In genomic region chr16:75550211-75550662, GRCh38 we compare ENCODE assay signal across 9 cellular contexts. TPM values are rescaled to one million over a fixed set of nuclear protein-coding genes. Genes with fewer than 3 reads are reported as not detected.
DNase-seq lines count a peak whose midpoint lies in the region; ATAC-seq, FAIRE-seq and TF ChIP-seq lines count a peak whose summit lies in the region.
"Had no signal": no experiment of that assay in that cellular context is flagged by ENCODE, and none has a peak within 500 bp of the region (broad histone marks: within the 10 kb centered on the region; RNA-seq: fewer than 3 reads in every experiment).

No MANE protein-coding gene starts in this region.

- H3K27me3 ChIP-seq in K562 (ENCODE audit: control insufficient read depth in 2 of 2, insufficient read depth in 2 of 2, low read length in 2 of 2) (no peaks in the 10 kb centered on the region), stomach (no peaks in the 10 kb centered on the region)

- H3K27ac ChIP-seq in K562 (ENCODE audit: extremely low read depth, low read depth, low read length): no peak overlapping the region
- H3K27ac ChIP-seq in stomach: peak overlapping the region in 2 of 5 donors; percentile 2 to 30
- H3K27ac ChIP-seq: KMS-11 had no signal

- H3K36me3 ChIP-seq in K562 (ENCODE audit: control insufficient read depth, insufficient read depth, low read length): no peaks in the 10 kb centered on the region; the same call in 2 of the 3 replicates
- no peaks in the 10 kb centered on the region for H3K36me3 ChIP-seq in stomach

- 90% methylated on average over 7 of the region's 7 CpGs for WGBS in K562 (ENCODE audit: insufficient coverage, low coverage, missing lambda C conversion rate)
- WGBS in stomach, 5 donors: 67 to 86% (median 79%) methylated on average over 7 of the region's 7 CpGs

- no peaks in the 10 kb centered on the region for H3K9me1 ChIP-seq in K562 (ENCODE audit: control insufficient read depth, insufficient read depth, low read length)

- in situ Hi-C loops in ACHN (cut with HindIII; ENCODE audit: low pct_ligation_motif_present, low pct_unique_long_range_greater_than_20kb, low sequenced_read_pairs) (no loop called here), K562 (cut with MboI) (no loop called here)

- no peaks in the 10 kb centered on the region for H3K9me3 ChIP-seq in K562 (replicated peaks; ENCODE audit: control insufficient read depth, insufficient read depth, low read depth, low read length)
- H3K9me3 ChIP-seq in stomach: no peaks in the 10 kb centered on the region

- no peak overlapping the region for H3K4me2 ChIP-seq in K562 (ENCODE audit: insufficient read depth, low read length)
- H3K4me2 ChIP-seq: KMS-11 had no signal

- BruUV-seq in K562 (replicated peaks; lab: Mats Ljungman, UMichigan): no TSS peak

- no peak for FAIRE-seq in K562 (lab: Jason Lieb, UNC)

- peak; percentile 75 for TF ChIP-seq CTCF in GM12872 (IDR thresholded peaks at IDR 0.05; ENCODE audit: insufficient read depth, low read depth, low read length)
- peak; percentile 79 for TF ChIP-seq CTCF in NB4 (IDR thresholded peaks at IDR 0.05; ENCODE audit: low read depth, low read length)
- TF ChIP-seq CTCF in K562 (IDR thresholded peaks at IDR 0.05 in 2 of 3, conservative IDR thresholded peaks at IDR 0.05 in 1 of 3; ENCODE audit: insufficient read depth in 2 of 3, low read depth in 1 of 3, low read length in 3 of 3): peak; percentile 38 to 55 (median 54); a peak in 4 of 6 replicates
- TF ChIP-seq CTCF in stomach (IDR thresholded peaks at IDR 0.05): peak in 1 of 7 experiments; percentile 30

- CTCF ChIA-PET in K562 (lab: Yijun Ruan, JAX; ENCODE audit: low intra/inter-chr PET ratio): no interaction called here

- no peak for TF ChIP-seq POLR2A in NB4 (IDR thresholded peaks at IDR 0.05; ENCODE audit: extremely low read depth, insufficient read length)
- no peak for TF ChIP-seq POLR2A in K562 (conservative IDR thresholded peaks at IDR 0.05)
- no peak for TF ChIP-seq POLR2A in stomach (IDR thresholded peaks at IDR 0.05)

- H3K4me1 ChIP-seq in K562 (replicated peaks in 1 of 2; ENCODE audit: control insufficient read depth in 2 of 2, insufficient read depth in 2 of 2, low read length in 2 of 2): 0 out of 5 replicates have a peak, but pooled peaks cover 0 to 6% of the 10 kb centered on the region in 2 experiments
- peaks cover 7 to 11% (median 8%) of the 10 kb centered on the region in 4 donors for H3K4me1 ChIP-seq in stomach

- H2AFZ ChIP-seq in K562 (ENCODE audit: low read depth, low read length): no peak overlapping the region

- H4K20me1 ChIP-seq in K562 (replicated peaks; ENCODE audit: control insufficient read depth, insufficient read depth, low read length): no peaks in the 10 kb centered on the region

- peak; percentile 73 for DNase-seq in ACHN
- DNase-seq in NB4 (ENCODE audit: low read depth): peak; percentile 79
- DNase-seq in K562 (ENCODE audit: extremely low read depth in 1 of 4, low spot score in 3 of 4): no peak
- DNase-seq in iPS-NIHi7 (ENCODE audit: extremely low spot score): peak; percentile 86
- peak; percentile 31 for DNase-seq in stomach
- DNase-seq in activated effector memory CD4-positive, alpha-beta T cell treated with Interleukin-2 at 50 U/mL for 16 hours: no peak

- no peak overlapping the region for H3K9ac ChIP-seq in K562 (ENCODE audit: insufficient read depth in 1 of 2, low read depth in 2 of 2, low read length in 2 of 2)
- H3K9ac ChIP-seq: KMS-11 had no signal

- ATAC-seq in HG02571 (IDR thresholded peaks at IDR 0.05; ENCODE audit: unreplicated experiment) (peak; percentile 66), K562 (peak; percentile 43; the same call in 2 of the 3 replicates)

- H3K4me3 ChIP-seq in NB4 (ENCODE audit: low read depth, low read length) (no peak overlapping the region), K562 (no peak overlapping the region), stomach (no peak overlapping the region)

- POLR2A ChIA-PET in K562 (lab: Yijun Ruan, JAX): interaction anchor here (0.7 kb wide), 1 partner anchor 96 kb away, joined by 3 read pairs; no protein-coding TSS in a partner anchor

- TF ChIP-seq EP300 in K562 (IDR thresholded peaks at IDR 0.05; ENCODE audit: low read length) (no peak), stomach (IDR thresholded peaks at IDR 0.05) (no peak)

- intact Hi-C loops in K562 (cut with micrococcal nuclease) (no loop called here), stomach (cut with DNase I; ENCODE audit: low total_unique reads) (no loop called here)

- peaks cover 11% of the 10 kb centered on the region; the same call in 1 of the 3 replicates for H3K79me2 ChIP-seq in K562 (ENCODE audit: control insufficient read depth, insufficient read depth, low read length)

- TF ChIP-seq RAD21 in K562 (CRISPR knock-in tag; conservative IDR thresholded peaks at IDR 0.05 in 1 of 2, IDR thresholded peaks at IDR 0.05 in 1 of 2): peak in 1 of 2 experiments; percentile 24; a peak in 1 of 4 replicates

RNA-seq across cellular contexts. Expression of gene TMEM231, which starts 5.8 kb away (rescaled TPM):
- total RNA-seq in K562 (2011; cell fraction: chromatin; rRNA removed; ENCODE audit: low replicate concordance): 31.6 and 45.2 TPM in 2 replicates
- total RNA-seq in K562 (2011; cell fraction: nucleolus; rRNA removed): 32.4 and 38.0 TPM in 2 replicates
- 45.1 and 54.6 TPM in 2 replicates for total RNA-seq in K562 (2011; cell fraction: nucleoplasm; rRNA removed)
- total RNA-seq in K562 (2014; rRNA removed): 9.0 and 13.0 TPM in 2 replicates
- 7.6 and 9.1 TPM in 2 replicates for total RNA-seq in K562 (2014; rRNA removed; fragmentation: Illumina TruSeq; extraction: Trizol)
- 6.8 and 7.2 TPM in 2 replicates for total RNA-seq in K562 (2015; rRNA removed; fragmentation: Illumina TruSeq; extraction: Trizol)
- total RNA-seq in K562 (2021): 12.6 and 13.9 TPM in 2 replicates
- 27.6 and 30.2 TPM in 2 replicates for polyA plus RNA-seq in K562 (2011; rRNA removed)
- 70.9 and 80.2 TPM in 2 replicates for polyA plus RNA-seq in K562 (2011; cell fraction: cytosol; rRNA removed)
- polyA plus RNA-seq in K562 (2011; cell fraction: nucleus; rRNA removed): 37.7 and 43.4 TPM in 2 replicates
- 10.1 and 12.8 TPM in 2 replicates for polyA plus RNA-seq in K562 (2012)
- 15.6 and 17.0 TPM in 2 replicates for polyA plus RNA-seq in K562 (2014; fragmentation: Illumina TruSeq; extraction: Trizol)
- polyA plus RNA-seq in K562 (2014; fragmentation: Nextera tagmentation; extraction: Ambion mirVana): 1 to 10 TPM; 1.6 to 2.8 TPM
- 10.9 and 13.0 TPM in 2 replicates for polyA plus RNA-seq in K562 (2014; rRNA removed)
- polyA minus RNA-seq in K562 (2011; rRNA and poly(A)+ RNA removed): 29.7 and 48.7 TPM in 2 replicates
- 18.2 and 21.3 TPM in 2 replicates for polyA minus RNA-seq in K562 (2011; cell fraction: cytosol; rRNA and poly(A)+ RNA removed)
- polyA minus RNA-seq in K562 (2011; cell fraction: nucleus; rRNA and poly(A)+ RNA removed): 16.7 and 17.2 TPM in 2 replicates
- total RNA-seq in stomach: 10 to 100 TPM in 2 of 5 donors, 1 to 10 TPM in 2, not detected in 1; 4.6 to 14.1 (median 11.2) TPM
- polyA plus RNA-seq in stomach: 1 to 10 TPM; 1.1 to 2.9 (median 1.5) TPM

RNA-seq across cellular contexts. Expression of gene CHST5, which starts 14.3 kb away (rescaled TPM):
- 0.48 and 0.88 TPM in 2 replicates for total RNA-seq in K562 (2011; cell fraction: chromatin; rRNA removed; ENCODE audit: low replicate concordance)
- total RNA-seq in K562 (2011; cell fraction: nucleolus; rRNA removed): 0.26 and 0.50 TPM in 2 replicates
- total RNA-seq in K562 (2011; cell fraction: nucleoplasm; rRNA removed): 0.59 and 0.76 TPM in 2 replicates
- total RNA-seq in K562 (2014; rRNA removed): not detected in 2 replicates
- not detected in 2 replicates for total RNA-seq in K562 (2014; rRNA removed; fragmentation: Illumina TruSeq; extraction: Trizol)
- 0.07 TPM in 1 of 2 replicates, not detected in the other for total RNA-seq in K562 (2015; rRNA removed; fragmentation: Illumina TruSeq; extraction: Trizol)
- total RNA-seq in K562 (2021): 0.18 and 0.20 TPM in 2 replicates
- polyA plus RNA-seq in K562 (2011; rRNA removed): 0.06 and 0.09 TPM in 2 replicates
- polyA plus RNA-seq in K562 (2011; cell fraction: cytosol; rRNA removed): 0.03 and 0.19 TPM in 2 replicates
- 0.34 and 0.58 TPM in 2 replicates for polyA plus RNA-seq in K562 (2011; cell fraction: nucleus; rRNA removed)
- polyA plus RNA-seq in K562 (2012): not detected in 2 replicates
- polyA plus RNA-seq in K562 (2014; fragmentation: Illumina TruSeq; extraction: Trizol): 0.40 TPM in 1 of 2 replicates, not detected in the other
- not detected for polyA plus RNA-seq in K562 (2014; fragmentation: Nextera tagmentation; extraction: Ambion mirVana)
- 0.05 and 0.21 TPM in 2 replicates for polyA plus RNA-seq in K562 (2014; rRNA removed)
- 0.07 and 0.09 TPM in 2 replicates for polyA minus RNA-seq in K562 (2011; rRNA and poly(A)+ RNA removed)
- polyA minus RNA-seq in K562 (2011; cell fraction: cytosol; rRNA and poly(A)+ RNA removed): not detected in 2 replicates
- polyA minus RNA-seq in K562 (2011; cell fraction: nucleus; rRNA and poly(A)+ RNA removed): 0.22 TPM in 1 of 2 replicates, not detected in the other
- total RNA-seq in stomach: 10 to 100 TPM in 1 of 5 donors, 1 to 10 TPM in 3, not detected in 1; 1.1 to 23.2 (median 3.0) TPM
- under 1 TPM in 1 of 3 donors, not detected in 2; 0.05 TPM for polyA plus RNA-seq in stomach

RNA-seq across cellular contexts. Expression of gene GABARAPL2, which starts 15.9 kb away (rescaled TPM):
- total RNA-seq in K562 (2011; cell fraction: chromatin; rRNA removed; ENCODE audit: low replicate concordance): 39.7 and 43.4 TPM in 2 replicates
- 27.6 and 28.0 TPM in 2 replicates for total RNA-seq in K562 (2011; cell fraction: nucleolus; rRNA removed)
- total RNA-seq in K562 (2011; cell fraction: nucleoplasm; rRNA removed): 46.8 and 63.5 TPM in 2 replicates
- total RNA-seq in K562 (2014; rRNA removed): 39.8 and 42.1 TPM in 2 replicates
- 65.5 and 81.6 TPM in 2 replicates for total RNA-seq in K562 (2014; rRNA removed; fragmentation: Illumina TruSeq; extraction: Trizol)
- 49.0 and 50.5 TPM in 2 replicates for total RNA-seq in K562 (2015; rRNA removed; fragmentation: Illumina TruSeq; extraction: Trizol)
- 89.2 and 91.8 TPM in 2 replicates for total RNA-seq in K562 (2021)
- polyA plus RNA-seq in K562 (2011; rRNA removed): 89.0 and 118 TPM in 2 replicates
- polyA plus RNA-seq in K562 (2011; cell fraction: cytosol; rRNA removed): 44.7 and 87.3 TPM in 2 replicates
- polyA plus RNA-seq in K562 (2011; cell fraction: nucleus; rRNA removed): 37.3 and 59.0 TPM in 2 replicates
- 113 TPM in 2 replicates for polyA plus RNA-seq in K562 (2012)
- polyA plus RNA-seq in K562 (2014; fragmentation: Illumina TruSeq; extraction: Trizol): 88.2 and 94.1 TPM in 2 replicates
- polyA plus RNA-seq in K562 (2014; fragmentation: Nextera tagmentation; extraction: Ambion mirVana): 100 to 1,000 TPM; 252 to 288 TPM
- polyA plus RNA-seq in K562 (2014; rRNA removed): 101 and 105 TPM in 2 replicates
- polyA minus RNA-seq in K562 (2011; rRNA and poly(A)+ RNA removed): 52.9 and 56.0 TPM in 2 replicates
- polyA minus RNA-seq in K562 (2011; cell fraction: cytosol; rRNA and poly(A)+ RNA removed): 27.2 and 28.1 TPM in 2 replicates
- 14.4 and 26.2 TPM in 2 replicates for polyA minus RNA-seq in K562 (2011; cell fraction: nucleus; rRNA and poly(A)+ RNA removed)
- total RNA-seq in stomach: 100 to 1,000 TPM in 2 of 5 donors, 10 to 100 TPM in 3; 29.8 to 192 (median 81.4) TPM
- 100 to 1,000 TPM in 2 of 3 donors, 10 to 100 TPM in 1; 83.4 to 198 (median 171) TPM for polyA plus RNA-seq in stomach

RNA-seq across cellular contexts. Expression of gene CHST6, which starts 55.0 kb away (rescaled TPM):
- total RNA-seq in K562 (2011; cell fraction: chromatin; rRNA removed; ENCODE audit: low replicate concordance): 0.16 TPM in 1 of 2 replicates, not detected in the other
- total RNA-seq in K562 (2011; cell fraction: nucleolus; rRNA removed): under 0.01 TPM in 2 replicates
- total RNA-seq in K562 (2011; cell fraction: nucleoplasm; rRNA removed): 0.07 and 0.08 TPM in 2 replicates
- total RNA-seq in K562 (2014; rRNA removed): 0.05 TPM in 1 of 2 replicates, not detected in the other
- not detected in 2 replicates for total RNA-seq in K562 (2014; rRNA removed; fragmentation: Illumina TruSeq; extraction: Trizol)
- not detected in 2 replicates for total RNA-seq in K562 (2015; rRNA removed; fragmentation: Illumina TruSeq; extraction: Trizol)
- 0.02 and 0.09 TPM in 2 replicates for total RNA-seq in K562 (2021)
- 0.01 TPM in 1 of 2 replicates, not detected in the other for polyA plus RNA-seq in K562 (2011; rRNA removed)
- 0.04 TPM in 1 of 2 replicates, not detected in the other for polyA plus RNA-seq in K562 (2011; cell fraction: cytosol; rRNA removed)
- not detected in 2 replicates for polyA plus RNA-seq in K562 (2011; cell fraction: nucleus; rRNA removed)
- not detected in 2 replicates for polyA plus RNA-seq in K562 (2012)
- polyA plus RNA-seq in K562 (2014; fragmentation: Illumina TruSeq; extraction: Trizol): not detected in 2 replicates
- not detected for polyA plus RNA-seq in K562 (2014; fragmentation: Nextera tagmentation; extraction: Ambion mirVana)
- not detected in 2 replicates for polyA plus RNA-seq in K562 (2014; rRNA removed)
- 0.04 TPM in 1 of 2 replicates, not detected in the other for polyA minus RNA-seq in K562 (2011; rRNA and poly(A)+ RNA removed)
- polyA minus RNA-seq in K562 (2011; cell fraction: cytosol; rRNA and poly(A)+ RNA removed): not detected in 2 replicates
- polyA minus RNA-seq in K562 (2011; cell fraction: nucleus; rRNA and poly(A)+ RNA removed): 0.11 and 0.13 TPM in 2 replicates
- total RNA-seq in stomach: under 1 TPM in 2 of 5 donors, not detected in 3; 0.29 to 0.73 TPM
- under 1 TPM in 1 of 3 donors, not detected in 2; 0.23 TPM for polyA plus RNA-seq in stomach

Comparison
In these comparisons a context has a peak if more than half of its experiments do, and no peak if none do; other contexts are left out.
1. DNase-seq: peak in ACHN (single experiment), NB4 (single experiment), iPS-NIHi7 (single experiment) and stomach (single experiment); none in K562 (0 of 4) and activated effector memory CD4-positive, alpha-beta T cell treated with Interleukin-2 at 50 U/mL for 16 hours (single experiment).